ENCODE assay signal across 18 cellular contexts in the genomic region with DNA sequence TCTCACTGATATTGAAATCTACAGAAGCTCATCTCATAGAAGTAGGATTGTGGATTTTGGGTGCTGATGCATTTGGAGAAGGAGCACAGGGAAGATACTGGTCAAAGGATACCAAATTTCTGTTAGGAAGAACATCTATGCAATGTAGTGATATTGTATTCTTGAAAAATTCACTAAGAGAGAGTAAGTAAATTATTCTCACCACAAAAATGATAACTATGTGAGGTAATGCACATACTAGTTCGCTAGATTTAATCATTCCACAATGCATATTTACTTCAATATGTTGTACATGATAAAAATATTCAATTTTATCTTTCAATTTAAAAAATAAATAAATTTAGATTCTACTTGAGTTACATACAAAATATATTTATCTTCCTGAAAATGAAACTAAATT.
"Had no signal": no experiment of that assay in that cellular context is flagged by ENCODE, and none has a peak within 500 bp of the region (broad histone marks: within the 10 kb centered on the region; RNA-seq: fewer than 3 reads in every experiment).

No MANE protein-coding gene starts in this region.

- H3K27me3 ChIP-seq: MG63, SJCRH30 had no signal

- H3K4me3 ChIP-seq: MG63, SJCRH30 had no signal

- DNase-seq: KBM-7, MG63, NCI-H1092 treated with DMSO at 0.1 percent for 48 hours, NCI-H1436, NCI-H187, NCI-H2029, NCI-H2081 treated with DMSO at 0.1 percent for 48 hours, NCI-H2171, NCI-H226, NCI-H446, NCI-H510A, NCI-H524 treated with DMSO at 0.1 percent for 48 hours, NCI-H69, NCI-H774, SHP77 treated with DMSO at 0.1 percent for 48 hours, SJCRH30, SW 1271 had no signal

- H3K27ac ChIP-seq: SJCRH30 had no signal

- ATAC-seq: Right ventricle myocardium inferior had no signal

- H3K9me3 ChIP-seq: MG63, SJCRH30 had no signal

- H3K36me3 ChIP-seq: MG63, SJCRH30 had no signal
